ENCODE assay signal across 2 cellular contexts in genomic region chr21:44005071-44005470, GRCh38.
TF ChIP-seq lines count a peak whose summit lies in the region.

No MANE protein-coding gene starts in this region.

TF ChIP-seq in liver, 16 proteins besides CTCF, POLR2A, EP300 and RAD21 (continued from another document):
- TF ChIP-seq REST (IDR thresholded peaks at IDR 0.05) (no peak), EGR1 (IDR thresholded peaks at IDR 0.05; ENCODE audit: low read depth in 2 of 2) (no peak), FOXA2 (IDR thresholded peaks at IDR 0.05) (no peak), FOXA1 (IDR thresholded peaks at IDR 0.05) (no peak), GABPA (IDR thresholded peaks at IDR 0.05 in 1 of 2, conservative IDR thresholded peaks at IDR 0.05 in 1 of 2) (no peak), HNF4G (IDR thresholded peaks at IDR 0.05) (no peak), YY1 (IDR thresholded peaks at IDR 0.05) (no peak), JUND (IDR thresholded peaks at IDR 0.05) (no peak), NR2F2 (IDR thresholded peaks at IDR 0.05) (no peak), RXRA (IDR thresholded peaks at IDR 0.05) (no peak), MAX (IDR thresholded peaks at IDR 0.05) (no peak), HNF4A (conservative IDR thresholded peaks at IDR 0.05) (no peak), SP1 (IDR thresholded peaks at IDR 0.05) (no peak), ZBTB33 (IDR thresholded peaks at IDR 0.05) (no peak), ATF3 (IDR thresholded peaks at IDR 0.05) (no peak)

TF ChIP-seq in HepG2, 621 proteins besides CTCF, POLR2A, EP300 and RAD21 (continued from another document):
- TF ChIP-seq MZF1 (CRISPR knock-in tag; IDR thresholded peaks at IDR 0.05; ENCODE audit: borderline replicate concordance), result no peak
- no peak for TF ChIP-seq ZBTB7B (CRISPR knock-in tag; IDR thresholded peaks at IDR 0.05)
- TF ChIP-seq TBX2 (CRISPR knock-in tag; IDR thresholded peaks at IDR 0.05; ENCODE audit: borderline replicate concordance), result no peak
- TF ChIP-seq NFE2 (CRISPR knock-in tag; IDR thresholded peaks at IDR 0.05), result no peak
- no peak for TF ChIP-seq ONECUT2 (CRISPR knock-in tag; IDR thresholded peaks at IDR 0.05)
